ENCODE assay signal across 1 cellular context in the genomic region with DNA sequence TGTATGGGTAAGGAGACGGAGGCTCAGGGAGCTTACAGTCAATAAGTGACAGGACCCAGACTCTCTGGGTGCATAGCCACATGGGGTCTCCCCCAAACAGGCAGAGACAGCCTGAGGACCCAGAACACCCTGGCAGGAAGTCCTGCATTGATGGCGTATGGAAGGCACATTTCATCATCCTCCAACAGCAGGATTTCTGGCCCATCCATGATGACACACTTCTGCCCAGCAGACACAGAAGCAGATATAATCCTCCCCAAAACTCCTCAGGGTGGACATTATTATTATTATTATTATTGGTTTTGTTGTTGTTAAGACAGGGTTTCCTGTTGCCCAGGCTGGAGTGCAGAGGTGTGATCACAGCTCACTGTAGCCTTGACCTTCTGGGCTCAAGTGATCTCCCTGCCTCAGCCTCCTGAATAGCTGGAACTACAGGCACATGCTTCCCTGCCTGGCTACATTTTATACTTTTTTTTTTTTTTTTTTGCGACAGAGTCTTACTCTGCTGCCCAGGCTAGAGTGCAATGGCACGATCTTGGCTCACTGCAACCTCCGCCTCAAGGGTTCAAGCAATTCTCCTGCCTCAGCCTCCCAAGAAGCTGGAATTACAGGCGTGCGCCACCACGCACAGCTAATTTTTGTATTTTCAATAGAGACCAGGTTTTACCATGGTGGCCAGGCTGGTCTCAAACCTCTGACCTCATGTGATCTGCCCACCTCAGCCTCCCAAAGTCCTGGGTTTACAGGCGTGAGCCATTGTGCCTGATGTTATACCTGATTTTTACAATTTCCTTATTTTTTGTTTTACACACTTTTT.
TF ChIP-seq lines count a peak whose summit lies in the region.

No MANE protein-coding gene starts in this region.

TF ChIP-seq in K562, 482 proteins besides CTCF, POLR2A, EP300 and RAD21:
- TF ChIP-seq MAFG (tag; conservative IDR thresholded peaks at IDR 0.05) (no peak), ZNF584 (CRISPR knock-in tag; IDR thresholded peaks at IDR 0.05; ENCODE audit: low read depth) (0 out of 2 replicates have a peak, but pooled peaks have one; percentile 30), ZSCAN32 (CRISPR knock-in tag; IDR thresholded peaks at IDR 0.05) (no peak), ATF3 (IDR thresholded peaks at IDR 0.05) (peak; percentile 68), ATF3 (CRISPR knock-in tag; conservative IDR thresholded peaks at IDR 0.05) (no peak), CEBPG (CRISPR knock-in tag; IDR thresholded peaks at IDR 0.05) (peak; percentile 70), CEBPG (tag; conservative IDR thresholded peaks at IDR 0.05 in 1 of 2, IDR thresholded peaks at IDR 0.05 in 1 of 2) (peak in 1 of 2 experiments; percentile 78; a peak in 2 of 4 replicates), TSC22D4 (tag; IDR thresholded peaks at IDR 0.05) (no peak), ZNF717 (CRISPR knock-in tag; IDR thresholded peaks at IDR 0.05) (no peak), ZNF175 (CRISPR knock-in tag; IDR thresholded peaks at IDR 0.05; ENCODE audit: low read depth) (0 out of 2 replicates have a peak, but pooled peaks have one; percentile 28), ZNF121 (CRISPR knock-in tag; conservative IDR thresholded peaks at IDR 0.05) (peak; percentile 36; the same call in 1 of the 2 replicates)
TF ChIP-seq in K562: peak in this region for 5.
